Comparison of ENCODE assay signal across 9 cellular contexts in the genomic region with DNA sequence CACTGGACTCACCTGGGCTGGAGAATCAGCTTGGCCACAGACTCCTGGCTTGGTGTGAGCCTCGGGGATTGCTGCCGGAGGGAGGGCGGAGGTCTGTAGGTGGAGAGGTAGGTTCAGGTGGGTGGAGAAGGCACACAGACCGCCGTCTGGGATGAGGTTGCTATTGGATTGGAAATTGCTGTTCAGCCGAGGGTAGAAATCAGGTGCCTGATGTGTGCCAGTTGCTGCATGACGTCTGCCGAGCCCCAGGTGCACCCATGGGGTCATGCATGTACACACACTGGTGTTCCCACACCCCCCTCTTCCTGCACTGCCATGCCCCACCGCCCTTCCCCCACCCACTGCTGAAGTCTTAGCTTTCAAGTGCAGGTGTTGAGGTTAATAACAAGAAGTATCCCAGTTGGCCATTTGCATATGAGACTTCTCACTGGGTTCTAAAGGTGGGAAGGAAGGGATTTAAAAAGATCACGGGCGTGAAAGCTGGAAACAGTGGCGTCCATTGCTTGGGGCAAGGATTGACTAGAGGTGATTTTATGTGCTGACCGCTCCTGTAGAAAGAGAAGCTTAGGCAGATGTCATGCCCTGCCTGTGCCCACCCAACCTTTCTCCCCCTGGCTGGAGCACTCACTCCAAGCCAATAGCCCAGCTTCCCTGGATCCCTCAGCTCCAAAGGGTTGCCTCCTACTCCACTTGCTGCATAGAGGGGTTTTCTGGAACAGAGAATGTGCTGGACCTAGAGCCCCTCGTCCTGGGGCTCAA.
DNase-seq lines count a peak whose midpoint lies in the region; ATAC-seq, FAIRE-seq and TF ChIP-seq lines count a peak whose summit lies in the region.
"Had no signal": no experiment of that assay in that cellular context is flagged by ENCODE, and none has a peak within 500 bp of the region (broad histone marks: within the 10 kb centered on the region; RNA-seq: fewer than 3 reads in every experiment).

No MANE protein-coding gene starts in this region.

- WGBS in suprapubic skin = 87% methylated on average over 12 of the region's 14 CpGs

- H3K27ac ChIP-seq in mucosa of rectum (ENCODE audit: low read depth in 2 of 2, low read length in 2 of 2) = peak overlapping the region; percentile 40 to 65
- H3K27ac ChIP-seq in suprapubic skin = no peak overlapping the region
- H3K27ac ChIP-seq: breast epithelium had no signal

- TF ChIP-seq EP300 in suprapubic skin (IDR thresholded peaks at IDR 0.05) = no peak

- TF ChIP-seq CTCF in suprapubic skin (IDR thresholded peaks at IDR 0.05) = no peak

- no peak overlapping the region for H3K9ac ChIP-seq in mucosa of rectum (ENCODE audit: low read depth in 1 of 2, low read length in 2 of 2)

- H3K4me3 ChIP-seq in mucosa of rectum (ENCODE audit: low read length in 2 of 2) (no peak overlapping the region), suprapubic skin (no peak overlapping the region)
- H3K4me3 ChIP-seq: breast epithelium had no signal

- ATAC-seq in GM21717 (IDR thresholded peaks at IDR 0.05; ENCODE audit: unreplicated experiment) (peak; percentile 61), HG03520 (IDR thresholded peaks at IDR 0.05; ENCODE audit: unreplicated experiment) (no peak), HG03159 (IDR thresholded peaks at IDR 0.05; ENCODE audit: unreplicated experiment) (no peak)

- H3K9me3 ChIP-seq in mucosa of rectum (ENCODE audit: control insufficient read depth in 2 of 2, low read length in 2 of 2) (no peaks in the 10 kb centered on the region), suprapubic skin (no peaks in the 10 kb centered on the region)
- H3K9me3 ChIP-seq: breast epithelium had no signal

- FAIRE-seq in GM18507 (lab: Jason Lieb, UNC) = peak; percentile 38

- no peak for TF ChIP-seq POLR2A in suprapubic skin (IDR thresholded peaks at IDR 0.05)

- H3K27me3 ChIP-seq in mucosa of rectum (ENCODE audit: control insufficient read depth in 2 of 2, insufficient read depth in 2 of 2, low read length in 2 of 2) (no peaks in the 10 kb centered on the region), suprapubic skin (no peaks in the 10 kb centered on the region)
- H3K27me3 ChIP-seq: breast epithelium had no signal

- H3K4me1 ChIP-seq in mucosa of rectum (ENCODE audit: control insufficient read depth in 2 of 2, insufficient read depth in 2 of 2, low read length in 2 of 2) = peaks cover 0 to 9% of the 10 kb centered on the region in 2 donors
- no peaks in the 10 kb centered on the region for H3K4me1 ChIP-seq in suprapubic skin
- H3K4me1 ChIP-seq: breast epithelium had no signal

- H3K36me3 ChIP-seq in mucosa of rectum (ENCODE audit: control insufficient read depth in 2 of 2, insufficient read depth in 2 of 2, low read length in 2 of 2) (no peaks in the 10 kb centered on the region), suprapubic skin (no peaks in the 10 kb centered on the region)
- H3K36me3 ChIP-seq: breast epithelium had no signal

- DNase-seq in GM18507 (ENCODE audit: extremely low spot score, insufficient read length, low read depth) = peak; percentile 28
- DNase-seq in NCI-H2107 treated with DMSO at 0.1 percent for 48 hours (lab: John Stamatoyannopoulos, UW; ENCODE audit: unreplicated experiment) = peak; percentile 42
- no peak for DNase-seq in suprapubic skin (ENCODE audit: low spot score in 2 of 2)
- no peak for DNase-seq in putamen (ENCODE audit: low spot score)

Comparison
In these comparisons a context has a peak if more than half of its experiments do, and no peak if none do; other contexts are left out.
1. DNase-seq: peak in GM18507 (single experiment) and NCI-H2107 treated with DMSO at 0.1 percent for 48 hours (single experiment); none in suprapubic skin (0 of 2) and putamen (single experiment).